8 cellular contexts compared by ENCODE assay signal in genomic region chr21:39348040-39348354, GRCh38. TPM values are rescaled to one million over a fixed set of nuclear protein-coding genes. Genes with fewer than 3 reads are reported as not detected.
DNase-seq lines count a peak whose midpoint lies in the region; ATAC-seq and TF ChIP-seq lines count a peak whose summit lies in the region.

No MANE protein-coding gene starts in this region.

- H3K9me3 Mint-ChIP-seq in CD4-positive, alpha-beta memory T cell, result no peaks in the 10 kb centered on the region
- no peaks in the 10 kb centered on the region for H3K9me3 Mint-ChIP-seq in activated naive CD8-positive, alpha-beta T cell treated with anti-CD3 and anti-CD28 coated beads, Interleukin-2, amount 50 U/mL, for 24 hours

- peak in 1 of 5 donors; percentile 50 for DNase-seq in CD4-positive, alpha-beta memory T cell
- no peak for DNase-seq in activated naive CD8-positive, alpha-beta T cell treated with anti-CD3 and anti-CD28 coated beads, Interleukin-2, amount 50 U/mL, for 24 hours
- DNase-seq in kidney epithelial cell (ENCODE audit: low read depth) (no peak), tibial artery (no peak), OCI-M2 (lab: John Stamatoyannopoulos, UW; ENCODE audit: unreplicated experiment) (no peak), germinal center (ENCODE audit: low spot score) (no peak)
- DNase-seq in activated CD4-positive, alpha-beta T cell treated with anti-CD3 and anti-CD28 coated beads for 4 hours, result no peak

- peaks cover 18% of the 10 kb centered on the region for H3K36me3 ChIP-seq in CD4-positive, alpha-beta memory T cell (ENCODE audit: insufficient read depth, low read length)
- H3K36me3 ChIP-seq in kidney epithelial cell (ENCODE audit: control insufficient read depth, insufficient read depth, low read length) (peaks cover 2% of the 10 kb centered on the region), tibial artery (peaks cover 9 to 12% (median 10%) of the 10 kb centered on the region in 3 donors)

- peaks cover 30 to 39% of the 10 kb centered on the region in 2 donors for H3K36me3 Mint-ChIP-seq in CD4-positive, alpha-beta memory T cell
- H3K36me3 Mint-ChIP-seq in activated naive CD8-positive, alpha-beta T cell treated with anti-CD3 and anti-CD28 coated beads, Interleukin-2, amount 50 U/mL, for 24 hours (ENCODE audit: low read depth), result peaks cover 44% of the 10 kb centered on the region

- H3K27me3 Mint-ChIP-seq in CD4-positive, alpha-beta memory T cell, result peaks cover 0 to 2% of the 10 kb centered on the region in 2 donors
- H3K27me3 Mint-ChIP-seq in activated naive CD8-positive, alpha-beta T cell treated with anti-CD3 and anti-CD28 coated beads, Interleukin-2, amount 50 U/mL, for 24 hours, result peaks cover 4% of the 10 kb centered on the region

- peaks cover 27 to 52% (median 37%) of the 10 kb centered on the region in 4 donors for H3K4me1 Mint-ChIP-seq in CD4-positive, alpha-beta memory T cell
- peaks cover 41% of the 10 kb centered on the region for H3K4me1 Mint-ChIP-seq in activated naive CD8-positive, alpha-beta T cell treated with anti-CD3 and anti-CD28 coated beads, Interleukin-2, amount 50 U/mL, for 24 hours

- peak overlapping the region; percentile 89 to 98 (median 95) for H3K27ac Mint-ChIP-seq in CD4-positive, alpha-beta memory T cell
- peak overlapping the region; percentile 86 for H3K27ac Mint-ChIP-seq in activated naive CD8-positive, alpha-beta T cell treated with anti-CD3 and anti-CD28 coated beads, Interleukin-2, amount 50 U/mL, for 24 hours

- peak overlapping the region; percentile 90 to 94 (median 92) for H3K4me3 Mint-ChIP-seq in CD4-positive, alpha-beta memory T cell
- H3K4me3 Mint-ChIP-seq in activated naive CD8-positive, alpha-beta T cell treated with anti-CD3 and anti-CD28 coated beads, Interleukin-2, amount 50 U/mL, for 24 hours, result peak overlapping the region; percentile 91

- H3K4me3 ChIP-seq in CD4-positive, alpha-beta memory T cell (ENCODE audit: low read length in 2 of 2), result peak overlapping the region; percentile 76 to 87
- H3K4me3 ChIP-seq in kidney epithelial cell (ENCODE audit: low read depth, low read length) (peak overlapping the region; percentile 81), tibial artery (peak overlapping the region; percentile 68 to 76)

- peak overlapping the region; percentile 90 for H3K27ac ChIP-seq in CD4-positive, alpha-beta memory T cell (ENCODE audit: low read depth, low read length)
- peak overlapping the region; percentile 82 to 85 for H3K27ac ChIP-seq in tibial artery

- no peaks in the 10 kb centered on the region for H3K9me3 ChIP-seq in CD4-positive, alpha-beta memory T cell (ENCODE audit: control insufficient read depth in 1 of 2, low read length in 2 of 2)
- no peaks in the 10 kb centered on the region for H3K9me3 ChIP-seq in tibial artery

- TF ChIP-seq CTCF in kidney epithelial cell (IDR thresholded peaks at IDR 0.05; ENCODE audit: insufficient read depth, low read length, poor library complexity, severe bottlenecking) (no peak), tibial artery (IDR thresholded peaks at IDR 0.05) (no peak)

- intact Hi-C loops in CD4-positive, alpha-beta memory T cell (cut with micrococcal nuclease), result loop anchor here (1.0 kb wide), 2 partner anchors 32 to 40 kb away; a partner anchor contains a TSS
- intact Hi-C loops in tibial artery (cut with DNase I; ENCODE audit: low total_unique reads), result loop anchor here (2.0 kb wide), 1 partner anchor 35 kb away; the partner anchor contains the start of gene BRWD1

- H3K27me3 ChIP-seq in CD4-positive, alpha-beta memory T cell (ENCODE audit: insufficient read depth, low read length), result no peaks in the 10 kb centered on the region
- H3K27me3 ChIP-seq in kidney epithelial cell (ENCODE audit: control insufficient read depth, insufficient read depth, low read length) (no peaks in the 10 kb centered on the region), tibial artery (no peaks in the 10 kb centered on the region)

- ATAC-seq in HG03045 (IDR thresholded peaks at IDR 0.05; ENCODE audit: unreplicated experiment), result peak; percentile 8
- no peak for ATAC-seq in activated naive CD8-positive, alpha-beta T cell treated with anti-CD3 and anti-CD28 coated beads, Interleukin-2, amount 50 U/mL, for 24 hours

- peaks cover 47% of the 10 kb centered on the region for H3K4me1 ChIP-seq in CD4-positive, alpha-beta memory T cell (ENCODE audit: insufficient read depth, low read length)
- peaks cover 0 to 24% (median 10%) of the 10 kb centered on the region in 4 donors for H3K4me1 ChIP-seq in tibial artery

- POLR2A ChIA-PET in CD4-positive, alpha-beta memory T cell (lab: Charles Lee; ENCODE audit: partially characterized antibody), result interaction anchor here (1.0 to 6.6 kb wide), 8 partner anchors 9 to 166 kb away, joined by 3 to 197 read pairs (median 19); partner anchors contain the start of genes BRWD1 and PSMG1

- CTCF ChIA-PET in CD4-positive, alpha-beta memory T cell (lab: Charles Lee; ENCODE audit: partially characterized antibody), result interaction anchor here (0.9 to 3.9 kb wide), 4 partner anchors 11 to 43 kb away, joined by 3 to 14 read pairs (median 7); partner anchors contain the start of gene BRWD1

RNA-seq across cellular contexts. Expression of gene HMGN1, which starts 0.9 kb away (rescaled TPM):
- 100 to 1,000 TPM; 230 to 241 TPM for total RNA-seq in CD4-positive, alpha-beta memory T cell
- polyA plus RNA-seq in CD4-positive, alpha-beta memory T cell, result 100 to 1,000 TPM; 193 to 358 TPM
- 330 and 352 TPM in 2 replicates for total RNA-seq in kidney epithelial cell

RNA-seq across cellular contexts. Expression of gene BRWD1, which starts 34.6 kb away (rescaled TPM):
- total RNA-seq in CD4-positive, alpha-beta memory T cell, result 10 to 100 TPM; 92.9 to 99.0 TPM
- polyA plus RNA-seq in CD4-positive, alpha-beta memory T cell, result 10 to 100 TPM; 32.7 to 39.2 TPM
- total RNA-seq in kidney epithelial cell, result 20.3 and 26.3 TPM in 2 replicates
